ENCODE assay signal across 13 cellular contexts in the genomic region with DNA sequence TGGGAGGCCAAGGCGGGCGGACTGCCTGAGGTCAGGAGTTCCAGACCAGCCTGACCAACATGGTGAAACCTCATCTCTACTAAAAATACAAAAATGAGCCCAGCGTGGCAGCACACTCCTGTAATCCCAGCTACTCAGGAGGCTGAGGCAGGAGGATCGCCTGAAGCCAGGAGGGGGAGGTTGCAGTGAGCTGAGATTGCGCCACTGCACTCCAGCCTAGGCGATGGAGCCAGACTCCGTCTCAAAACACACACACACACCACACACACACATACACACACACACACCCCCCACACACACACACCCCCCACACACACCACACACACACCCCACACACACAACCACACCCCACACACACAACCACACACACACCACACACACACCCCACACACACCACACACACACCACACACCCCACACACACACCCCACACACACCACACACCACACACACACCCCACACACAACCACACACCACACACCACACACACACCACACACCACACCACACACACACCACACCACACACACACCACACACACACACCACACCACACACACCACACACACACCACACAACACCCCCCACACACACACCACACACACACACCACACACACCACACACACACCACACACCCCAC. TPM values are rescaled to one million over a fixed set of nuclear protein-coding genes. Genes with fewer than 3 reads are reported as not detected.
A peak's percentile ranks its signal among the peaks of the same experiment; 100 is the strongest.
DNase-seq lines count a peak whose midpoint lies in the region; ATAC-seq, FAIRE-seq and TF ChIP-seq lines count a peak whose summit lies in the region.
"Not testable (repeated sequence)": the region's sequence is repeated elsewhere in the genome, so short reads cannot be mapped to it uniquely, and the experiment has no call there.
"Had no signal": no experiment of that assay in that cellular context is flagged by ENCODE, and none has a peak within 500 bp of the region (broad histone marks: within the 10 kb centered on the region; RNA-seq: fewer than 3 reads in every experiment).

No MANE protein-coding gene starts in this region.

- peaks cover 21% of the 10 kb centered on the region for H3K4me1 ChIP-seq in HEK293 (ENCODE audit: control insufficient read depth, insufficient read depth, low read length)
- H3K4me1 ChIP-seq in cardiac muscle cell (ENCODE audit: low read depth): peaks cover 35% of the 10 kb centered on the region

- not testable (repeated sequence) for TF ChIP-seq CTCF in HEK293 (tag by site-specific recombination; IDR thresholded peaks at IDR 0.05); brain (conservative IDR thresholded peaks at IDR 0.05); cardiac muscle cell (IDR thresholded peaks at IDR 0.05; ENCODE audit: low read depth, low read length); nephron (IDR thresholded peaks at IDR 0.05; ENCODE audit: unreplicated experiment in 3 of 3)

- H3K36me3 Mint-ChIP-seq in activated T-cell treated with anti-CD3 and anti-CD28 coated beads, Interleukin-2, amount 50 U/mL, for 24 hours (ENCODE audit: low read depth): peaks cover 41% of the 10 kb centered on the region
- H3K36me3 Mint-ChIP-seq in brain; nephron (ENCODE audit: low read depth): not testable (repeated sequence)
- peaks cover 13 to 36% of the 10 kb centered on the region in 2 donors for H3K36me3 Mint-ChIP-seq in stimulated activated naive B cell treated with anti-CD40 and anti-IgM and Interleukin-4, amounts not matched to agents 10 μg/mL and 1 μg/mL and 100 μg/mL, for 72 hours

- not testable (repeated sequence) for H3K9me3 ChIP-seq in HEK293 (ENCODE audit: control insufficient read depth, insufficient read depth, low read depth, low read length); cardiac muscle cell (ENCODE audit: low read depth)

- not testable (repeated sequence) for H3K4me3 ChIP-seq in HEK293 (ENCODE audit: low read depth, low read length); cardiac muscle cell

- not testable (repeated sequence) for H3K4me3 Mint-ChIP-seq in activated T-cell treated with anti-CD3 and anti-CD28 coated beads, Interleukin-2, amount 50 U/mL, for 24 hours; brain; nephron; stimulated activated naive B cell treated with anti-CD40 and anti-IgM and Interleukin-4, amounts not matched to agents 10 μg/mL and 1 μg/mL and 100 μg/mL, for 72 hours

- not testable (repeated sequence) for H3K36me3 ChIP-seq in HEK293 (ENCODE audit: control insufficient read depth in 2 of 2, insufficient read depth in 1 of 2, low read length in 2 of 2); cardiac muscle cell

- not testable (repeated sequence) for H3K27me3 Mint-ChIP-seq in activated T-cell treated with anti-CD3 and anti-CD28 coated beads, Interleukin-2, amount 50 U/mL, for 24 hours; brain; nephron (ENCODE audit: low read depth); stimulated activated naive B cell treated with anti-CD40 and anti-IgM and Interleukin-4, amounts not matched to agents 10 μg/mL and 1 μg/mL and 100 μg/mL, for 72 hours

- FAIRE-seq in GM12891 (lab: Jason Lieb, UNC): peak; percentile 96

- peak overlapping the region; percentile 22 for H3K27ac Mint-ChIP-seq in activated T-cell treated with anti-CD3 and anti-CD28 coated beads, Interleukin-2, amount 50 U/mL, for 24 hours
- H3K27ac Mint-ChIP-seq in brain (peak overlapping the region in 3 of 5 experiments; percentile 92 to 96 (median 95)), nephron (peak overlapping the region; percentile 68 to 93 (median 92))
- H3K27ac Mint-ChIP-seq in stimulated activated naive B cell treated with anti-CD40 and anti-IgM and Interleukin-4, amounts not matched to agents 10 μg/mL and 1 μg/mL and 100 μg/mL, for 72 hours: peak overlapping the region; percentile 5

- POLR2A ChIA-PET in HEK293 (lab: Yijun Ruan, JAX): not testable (repeated sequence)

- H3K4me1 Mint-ChIP-seq in activated T-cell treated with anti-CD3 and anti-CD28 coated beads, Interleukin-2, amount 50 U/mL, for 24 hours (ENCODE audit: low read depth): peaks cover 42% of the 10 kb centered on the region
- peaks cover 98% of the 10 kb centered on the region for H3K4me1 Mint-ChIP-seq in brain
- peaks cover 57% of the 10 kb centered on the region for H3K4me1 Mint-ChIP-seq in nephron
- peaks cover 20 to 54% of the 10 kb centered on the region in 2 donors for H3K4me1 Mint-ChIP-seq in stimulated activated naive B cell treated with anti-CD40 and anti-IgM and Interleukin-4, amounts not matched to agents 10 μg/mL and 1 μg/mL and 100 μg/mL, for 72 hours

- not testable (repeated sequence) for ATAC-seq in stimulated activated naive B cell treated with anti-CD40 and anti-IgM and Interleukin-4, amounts not matched to agents 10 μg/mL and 1 μg/mL and 100 μg/mL, for 72 hours (replicated peaks)

- not testable (repeated sequence) for H3K27me3 ChIP-seq in cardiac muscle cell

- not testable (repeated sequence) for TF ChIP-seq POLR2A in GM12891 (IDR thresholded peaks at IDR 0.05; ENCODE audit: low read depth, low read length)

- not testable (repeated sequence) for H3K27ac ChIP-seq in HEK293 (ENCODE audit: extremely low read depth, low read depth, low read length)
- peak overlapping the region; percentile 71 for H3K27ac ChIP-seq in cardiac muscle cell

- not testable (repeated sequence) for DNase-seq in GM12891 (ENCODE audit: insufficient read length, low spot score); activated T-cell treated with anti-CD3 and anti-CD28 coated beads, Interleukin-2, amount 50 U/mL, for 24 hours; cardiac muscle cell (ENCODE audit: low read depth in 1 of 2, low spot score in 1 of 2); stimulated activated naive B cell treated with anti-CD40 and anti-IgM and Interleukin-4, amounts not matched to agents 10 μg/mL and 1 μg/mL and 100 μg/mL, for 72 hours

- H3K9me3 Mint-ChIP-seq in activated T-cell treated with anti-CD3 and anti-CD28 coated beads, Interleukin-2, amount 50 U/mL, for 24 hours; brain; nephron; stimulated activated naive B cell treated with anti-CD40 and anti-IgM and Interleukin-4, amounts not matched to agents 10 μg/mL and 1 μg/mL and 100 μg/mL, for 72 hours: not testable (repeated sequence)

- CTCF ChIA-PET in HEK293 (lab: Yijun Ruan, JAX): not testable (repeated sequence)

TF ChIP-seq in HEK293, 187 proteins besides CTCF, POLR2A, EP300 and RAD21:
- TF ChIP-seq ZFHX2 (tag by site-specific recombination; conservative IDR thresholded peaks at IDR 0.05): peak; percentile 46
- peak; percentile 33; the same call in 1 of the 2 replicates for TF ChIP-seq ZNF600 (tag by site-specific recombination; IDR thresholded peaks at IDR 0.05)
- TF ChIP-seq, protein P1, sequence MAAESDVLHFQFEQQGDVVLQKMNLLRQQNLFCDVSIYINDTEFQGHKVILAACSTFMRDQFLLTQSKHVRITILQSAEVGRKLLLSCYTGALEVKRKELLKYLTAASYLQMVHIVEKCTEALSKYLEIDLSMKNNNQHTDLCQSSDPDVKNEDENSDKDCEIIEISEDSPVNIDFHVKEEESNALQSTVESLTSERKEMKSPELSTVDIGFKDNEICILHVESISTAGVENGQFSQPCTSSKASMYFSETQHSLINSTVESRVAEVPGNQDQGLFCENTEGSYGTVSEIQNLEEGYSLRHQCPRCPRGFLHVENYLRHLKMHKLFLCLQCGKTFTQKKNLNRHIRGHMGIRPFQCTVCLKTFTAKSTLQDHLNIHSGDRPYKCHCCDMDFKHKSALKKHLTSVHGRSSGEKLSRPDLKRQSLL (tag by site-specific recombination; IDR thresholded peaks at IDR 0.05): peak; percentile 87
- TF ChIP-seq EGR2 (tag by site-specific recombination; IDR thresholded peaks at IDR 0.05; ENCODE audit: low read depth): peak; percentile 75; the same call in 1 of the 2 replicates

RNA-seq across cellular contexts. Expression of gene RNU4ATAC, which starts 52.2 kb away (rescaled TPM):
- polyA plus RNA-seq in GM12891 (2012; ENCODE audit: low read depth, missing spikeins): not detected
- not detected for polyA plus RNA-seq in brain (ENCODE audit: insufficient read depth, low read depth, low replicate concordance)
- total RNA-seq in cardiac muscle cell: not detected in 2 replicates
- 4.4 and 11.3 TPM in 2 replicates for polyA plus RNA-seq in cardiac muscle cell
- total RNA-seq: A673; CD4-positive, alpha-beta memory T cell; GM23248; H9 had no signal
- polyA plus RNA-seq: AG04450; CD14-positive monocyte; CD4-positive, alpha-beta memory T cell; GM23248 had no signal

Comparison
In these comparisons a context has a peak if more than half of its experiments do, and no peak if none do; other contexts are left out.
1. H3K27ac Mint-ChIP-seq: peak in every context shown above with its lines; median percentile 95 in brain; 92 in nephron; 22 in activated T-cell treated with anti-CD3 and anti-CD28 coated beads, Interleukin-2, amount 50 U/mL, for 24 hours; 5 in stimulated activated naive B cell treated with anti-CD40 and anti-IgM and Interleukin-4, amounts not matched to agents 10 μg/mL and 1 μg/mL and 100 μg/mL, for 72 hours.